Comparison of ENCODE assay signal across 31 cellular contexts in the genomic region with DNA sequence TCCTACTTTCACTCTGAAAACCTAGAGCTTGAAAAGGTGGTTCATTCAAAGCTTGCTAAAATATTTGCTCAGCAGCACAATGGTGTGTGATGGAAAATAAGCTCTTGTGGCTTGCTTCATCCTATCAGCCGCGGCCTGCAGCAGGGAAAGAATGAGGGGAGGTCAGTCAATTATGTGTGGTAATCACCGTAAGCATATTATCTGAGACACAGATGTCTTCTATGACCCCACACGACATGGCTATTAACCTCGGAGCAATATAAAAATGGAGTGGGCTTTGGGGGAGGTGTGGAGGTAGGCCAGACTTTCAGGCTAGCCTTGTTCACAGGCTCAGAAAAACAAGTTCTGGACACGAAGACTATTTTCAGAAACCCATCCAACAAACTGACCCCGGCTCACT.
"Had no signal": no experiment of that assay in that cellular context is flagged by ENCODE, and none has a peak within 500 bp of the region (broad histone marks: within the 10 kb centered on the region; RNA-seq: fewer than 3 reads in every experiment).

No MANE protein-coding gene starts in this region.

- H3K27me3 ChIP-seq: sigmoid colon, uterus had no signal

- H3K9ac ChIP-seq: parathyroid adenoma had no signal

- H3K4me1 Mint-ChIP-seq: stimulated activated memory B cell treated with anti-CD40 and anti-IgM and Interleukin-4, amounts not matched to agents 10 μg/mL and 1 μg/mL and 100 μg/mL, for 72 hours had no signal

- H3K9me3 Mint-ChIP-seq: activated CD8-positive, alpha-beta T cell treated with anti-CD3 and anti-CD28 coated beads for 36 hours; activated naive CD4-positive, alpha-beta T cell treated with anti-CD3 and anti-CD28 coated beads, Interleukin-2, amount 50 U/mL, for 72 hours; activated T-cell treated with anti-CD3 and anti-CD28 coated beads, Interleukin-2, amount 50 U/mL, for 4 hours; activated T-helper 17 cell treated with anti-CD3 and anti-CD28 coated beads, Interleukin-2, amount 50 U/mL, for 72 hours; central memory CD8-positive, alpha-beta T cell; dendritic cell treated with granulocyte-macrophage colony-stimulating factor and Interleukin-4, amounts not matched to agents 40 ng/mL and 50 ng/mL, for 4 days; naive thymus-derived CD8-positive, alpha-beta T cell; neural crest cell; stimulated activated memory B cell treated with anti-CD40 and anti-IgM and Interleukin-4, amounts not matched to agents 10 μg/mL and 1 μg/mL and 100 μg/mL, for 72 hours; stimulated activated naive CD8-positive, alpha-beta T cell treated with anti-CD3 and anti-CD28 coated beads, Interleukin-15, amount 100 ng/mL, for 72 hours had no signal

- H3K9me3 ChIP-seq: esophagus squamous epithelium, heart right ventricle, left lung, lower lobe of right lung, psoas muscle, sigmoid colon, uterus had no signal

- H3K27ac Mint-ChIP-seq: activated CD8-positive, alpha-beta T cell treated with anti-CD3 and anti-CD28 coated beads for 36 hours; activated naive CD4-positive, alpha-beta T cell treated with anti-CD3 and anti-CD28 coated beads, Interleukin-2, amount 50 U/mL, for 72 hours; activated T-helper 17 cell treated with anti-CD3 and anti-CD28 coated beads, Interleukin-2, amount 50 U/mL, for 72 hours; dendritic cell treated with granulocyte-macrophage colony-stimulating factor and Interleukin-4, amounts not matched to agents 40 ng/mL and 50 ng/mL, for 4 days; naive thymus-derived CD8-positive, alpha-beta T cell; stimulated activated memory B cell treated with anti-CD40 and anti-IgM and Interleukin-4, amounts not matched to agents 10 μg/mL and 1 μg/mL and 100 μg/mL, for 72 hours; stimulated activated naive CD8-positive, alpha-beta T cell treated with anti-CD3 and anti-CD28 coated beads, Interleukin-15, amount 100 ng/mL, for 72 hours; type B pancreatic cell had no signal

- DNase-seq: activated CD4-positive, alpha-beta T cell treated with anti-CD3 and anti-CD28 coated beads, Interleukin-2, amount 50 U/mL, for 1 hour; activated CD4-positive, CD25-positive, alpha-beta regulatory T cell treated with anti-CD3 and anti-CD28 coated beads, Interleukin-2, amount 50 U/mL, for 72 hours; activated CD8-positive, alpha-beta T cell treated with anti-CD3 and anti-CD28 coated beads for 36 hours; activated naive CD4-positive, alpha-beta T cell; activated T-cell treated with anti-CD3 and anti-CD28 coated beads, Interleukin-2, amount 50 U/mL, for 4 hours; anterior cingulate cortex; esophagus squamous epithelium; foreskin melanocyte; heart right ventricle; left lung; lower lobe of right lung; mesenchymal stem cell; naive thymus-derived CD8-positive, alpha-beta T cell; nucleus accumbens; psoas muscle; sigmoid colon; small intestine; stimulated activated CD4-positive, alpha-beta T cell treated with anti-CD3 and anti-CD28 coated beads, Interleukin-1b, Interleukin-23, amount 100 ng/mL, for 48 hours; stimulated activated CD4-positive, alpha-beta T cell treated with anti-CD3 and anti-CD28 coated beads, Interleukin-4, amount 100 ng/mL, for 4 hours; stimulated activated CD8-positive, alpha-beta memory T cell treated with anti-CD3 and anti-CD28 coated beads, Interleukin-4, amount 100 ng/mL, for 48 hours; stimulated activated naive CD8-positive, alpha-beta T cell treated with anti-CD3 and anti-CD28 coated beads, Interleukin-15, amount 100 ng/mL, for 72 hours; substantia nigra; uterus had no signal

- H3K4me1 ChIP-seq: esophagus squamous epithelium, heart right ventricle, left lung, lower lobe of right lung, parathyroid adenoma, psoas muscle, sigmoid colon, uterus had no signal

- H3K27ac ChIP-seq: esophagus squamous epithelium, heart right ventricle, left lung, lower lobe of right lung, parathyroid adenoma, psoas muscle, sigmoid colon, uterus had no signal

- H3K36me3 Mint-ChIP-seq: activated naive CD4-positive, alpha-beta T cell treated with anti-CD3 and anti-CD28 coated beads, Interleukin-2, amount 50 U/mL, for 72 hours; naive thymus-derived CD8-positive, alpha-beta T cell; stimulated activated memory B cell treated with anti-CD40 and anti-IgM and Interleukin-4, amounts not matched to agents 10 μg/mL and 1 μg/mL and 100 μg/mL, for 72 hours; type B pancreatic cell had no signal

- H3K4me3 Mint-ChIP-seq: activated CD8-positive, alpha-beta T cell treated with anti-CD3 and anti-CD28 coated beads for 36 hours; activated T-cell treated with anti-CD3 and anti-CD28 coated beads, Interleukin-2, amount 50 U/mL, for 4 hours; activated T-helper 17 cell treated with anti-CD3 and anti-CD28 coated beads, Interleukin-2, amount 50 U/mL, for 72 hours; central memory CD8-positive, alpha-beta T cell; dendritic cell treated with granulocyte-macrophage colony-stimulating factor and Interleukin-4, amounts not matched to agents 40 ng/mL and 50 ng/mL, for 4 days; naive thymus-derived CD8-positive, alpha-beta T cell; neural crest cell; stimulated activated memory B cell treated with anti-CD40 and anti-IgM and Interleukin-4, amounts not matched to agents 10 μg/mL and 1 μg/mL and 100 μg/mL, for 72 hours; stimulated activated naive CD8-positive, alpha-beta T cell treated with anti-CD3 and anti-CD28 coated beads, Interleukin-15, amount 100 ng/mL, for 72 hours; type B pancreatic cell had no signal

- H3K36me3 ChIP-seq: esophagus squamous epithelium, heart right ventricle, left lung, lower lobe of right lung, sigmoid colon, uterus had no signal

- H3K4me3 ChIP-seq: esophagus squamous epithelium, heart right ventricle, left lung, lower lobe of right lung, psoas muscle, sigmoid colon, uterus had no signal
